Comparison of ENCODE assay signal across 8 cellular contexts in genomic region chr2:86622878-86623548, GRCh38. TPM values are rescaled to one million over a fixed set of nuclear protein-coding genes. Genes with fewer than 3 reads are reported as not detected.
DNase-seq lines count a peak whose midpoint lies in the region; ATAC-seq and TF ChIP-seq lines count a peak whose summit lies in the region.

No MANE protein-coding gene starts in this region.

- no peaks in the 10 kb centered on the region for H3K27me3 ChIP-seq in A673 (replicated peaks; ENCODE audit: insufficient read depth, low read depth, low read length, poor library complexity)
- H3K27me3 ChIP-seq in PC-9 (ENCODE audit: insufficient read depth, low read depth): no peaks in the 10 kb centered on the region

- H3K4me3 ChIP-seq in A673 (ENCODE audit: low read depth, low read length, poor library complexity, severe bottlenecking) (peak overlapping the region; percentile 79), PC-9 (peak overlapping the region; percentile 78)

- peak overlapping the region; percentile 96 for H3K27ac Mint-ChIP-seq in type B pancreatic cell

- DNase-seq in A673 (ENCODE audit: low spot score) (peak; percentile 35), PC-9 (peak in 1 of 2 experiments; percentile 64), activated gamma-delta T cell (lab: John Stamatoyannopoulos, UW) (peak; percentile 28), germinal center (ENCODE audit: low spot score) (peak; percentile 57), omental fat pad (ENCODE audit: low spot score) (no peak), type B pancreatic cell (ENCODE audit: extremely low spot score, unreplicated experiment) (peak; percentile 73)

- H3K36me3 ChIP-seq in A673 (ENCODE audit: insufficient read depth, low read length, poor library complexity, severe bottlenecking) (no peaks in the 10 kb centered on the region), PC-9 (ENCODE audit: low read depth) (0 out of 2 replicates have a peak, but pooled peaks cover 5% of the 10 kb centered on the region)

- TF ChIP-seq CTCF in A673 (conservative IDR thresholded peaks at IDR 0.05; ENCODE audit: low read depth, low read length): no peak
- no peak for TF ChIP-seq CTCF in PC-9 (conservative IDR thresholded peaks at IDR 0.05)
- TF ChIP-seq CTCF in omental fat pad (IDR thresholded peaks at IDR 0.05): no peak
- no peak for TF ChIP-seq CTCF in type B pancreatic cell (conservative IDR thresholded peaks at IDR 0.05)

- POLR2A ChIA-PET in A673 (lab: Charles Lee; ENCODE audit: low non-redundant PET): no interaction called here
- POLR2A ChIA-PET in PC-9 (lab: Charles Lee; ENCODE audit: unreplicated experiment): interaction anchor here (0.6 kb wide), 3 partner anchors 18 to 352 kb away, joined by 3 to 4 read pairs (median 3); no protein-coding TSS in a partner anchor

- peaks cover 22% of the 10 kb centered on the region for H3F3A ChIP-seq in PC-9 (ENCODE audit: insufficient read depth, low read depth)

- no TSS peak for BruUV-seq in A673 (replicated peaks; lab: Mats Ljungman, UMichigan)
- BruUV-seq in PC-9 (replicated peaks; lab: Mats Ljungman, UMichigan): no TSS peak

- H3K79me2 ChIP-seq in PC-9 (ENCODE audit: low read depth): peaks cover 37% of the 10 kb centered on the region

- H3K4me2 ChIP-seq in PC-9: peak overlapping the region; percentile 94

- H3K27me3 Mint-ChIP-seq in type B pancreatic cell: no peaks in the 10 kb centered on the region

- peaks cover 18% of the 10 kb centered on the region for H4K20me1 ChIP-seq in PC-9 (ENCODE audit: insufficient read depth)

- H3K4me3 Mint-ChIP-seq in type B pancreatic cell: peak overlapping the region; percentile 96

- H3K4me1 Mint-ChIP-seq in type B pancreatic cell (ENCODE audit: unreplicated experiment): peaks cover 14% of the 10 kb centered on the region

- CTCF ChIA-PET in A673 (lab: Charles Lee) (no interaction called here), PC-9 (lab: Charles Lee) (no interaction called here)

- no peaks in the 10 kb centered on the region for H3K9me3 Mint-ChIP-seq in type B pancreatic cell

- peaks cover 9% of the 10 kb centered on the region for H3K36me3 Mint-ChIP-seq in type B pancreatic cell

- H3K9me2 ChIP-seq in PC-9 (ENCODE audit: insufficient read depth): no peaks in the 10 kb centered on the region

- peak overlapping the region; percentile 78 for H2AFZ ChIP-seq in PC-9

- ATAC-seq in GM18858 (IDR thresholded peaks at IDR 0.05; ENCODE audit: unreplicated experiment): peak; percentile 33
- peak; percentile 49 for ATAC-seq in HG03039 (IDR thresholded peaks at IDR 0.05; ENCODE audit: unreplicated experiment)
- peak; percentile 80 for ATAC-seq in omental fat pad (ENCODE audit: low FRiP score)

- H3K9me3 ChIP-seq in A673 (ENCODE audit: low read depth, low read length, poor library complexity, severe bottlenecking) (no peaks in the 10 kb centered on the region), PC-9 (ENCODE audit: insufficient read depth, low read depth) (no peaks in the 10 kb centered on the region)

- H3K4me1 ChIP-seq in A673 (ENCODE audit: insufficient read depth, low read length, poor library complexity, severe bottlenecking): no peaks in the 10 kb centered on the region
- peaks cover 16% of the 10 kb centered on the region for H3K4me1 ChIP-seq in PC-9 (replicated peaks; ENCODE audit: insufficient read depth)

- H3K27ac ChIP-seq in A673 (ENCODE audit: low read depth, low read length, poor library complexity, severe bottlenecking) (peak overlapping the region; percentile 85), PC-9 (peak overlapping the region; percentile 89)

- intact Hi-C loops in A673 (cut with micrococcal nuclease; ENCODE audit: unreplicated experiment): loop anchor here (5.0 kb wide), 1 partner anchor 56 kb away; no protein-coding TSS in a partner anchor
- intact Hi-C loops in PC-9 (cut with micrococcal nuclease; ENCODE audit: unreplicated experiment): loop anchor here (1.0 to 5.0 kb wide), 4 partner anchors 60 to 426 kb away; partner anchors contain the start of genes CHMP3, IMMT, KDM3A and MRPL35

RNA-seq across cellular contexts. Expression of gene RNF103, which starts 0.7 kb away (rescaled TPM):
- total RNA-seq in A673 (2021) (10.1 and 13.4 TPM in 2 replicates), PC-9 (2021) (24.5 and 25.4 TPM in 2 replicates), omental fat pad (10 to 100 TPM; 22.7 to 41.0 (median 28.2) TPM), type B pancreatic cell (ENCODE audit: low replicate concordance) (21.2 and 26.1 TPM in 2 replicates)

RNA-seq across cellular contexts. Expression of gene CHMP3, which starts 59.8 kb away (rescaled TPM):
- total RNA-seq in A673 (2021) (87.5 and 89.0 TPM in 2 replicates), PC-9 (2021) (108 and 120 TPM in 2 replicates), omental fat pad (100 to 1,000 TPM in 2 of 4 donors, 10 to 100 TPM in 2; 80.2 to 146 (median 111) TPM), type B pancreatic cell (ENCODE audit: low replicate concordance) (76.4 and 114 TPM in 2 replicates)
